Comparison of ENCODE assay signal across 1 cellular context in the genomic region with DNA sequence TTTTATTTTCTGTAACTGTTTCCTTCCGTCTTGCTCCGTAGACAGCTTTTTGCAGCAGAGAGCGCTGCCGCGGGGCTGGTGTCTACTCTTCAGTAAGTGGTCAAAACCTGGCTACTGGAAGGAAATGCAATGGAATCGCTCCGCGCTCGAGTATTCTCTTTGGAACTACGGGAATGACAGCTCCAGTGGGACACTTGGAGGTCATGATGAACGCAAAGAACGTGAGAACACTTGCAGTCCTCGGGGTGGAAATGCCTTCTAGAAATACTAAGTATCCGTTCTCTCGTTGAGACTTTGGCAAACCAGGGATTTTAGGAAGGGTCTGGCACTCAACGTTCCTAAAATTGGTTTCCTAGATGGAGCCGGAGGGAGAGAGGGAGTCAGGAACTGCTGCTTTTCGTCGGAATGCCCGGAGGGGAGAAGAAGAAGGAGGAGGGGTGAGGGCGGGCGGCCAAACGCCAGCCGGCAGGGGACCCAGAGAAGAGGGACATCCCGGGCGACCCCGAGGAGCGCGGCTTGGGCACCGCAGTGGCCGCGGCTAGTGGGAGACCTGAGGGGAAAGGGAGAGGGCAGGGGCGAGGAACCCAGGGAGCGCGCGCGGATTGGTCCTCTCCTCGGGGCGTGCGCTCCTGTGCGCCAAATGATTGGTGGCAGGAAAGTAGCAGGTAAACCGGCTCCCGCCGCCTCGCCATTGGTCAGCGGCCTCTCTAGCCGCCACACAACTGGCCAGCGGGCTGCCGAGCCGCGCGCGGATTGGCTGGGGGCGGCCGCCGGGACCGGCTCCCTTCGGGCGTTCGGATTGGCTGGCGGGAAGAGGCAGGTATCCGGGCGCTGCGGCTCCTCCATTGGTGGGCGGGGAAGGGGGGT.
TF ChIP-seq lines count a peak whose summit lies in the region.

No MANE protein-coding gene starts in this region.

TF ChIP-seq in SK-N-SH treated with all-trans-retinoic acid at 6 μM for 48 hours, 23 proteins besides CTCF, POLR2A, EP300 and RAD21 (continued from another document):
- TF ChIP-seq, protein P1, sequence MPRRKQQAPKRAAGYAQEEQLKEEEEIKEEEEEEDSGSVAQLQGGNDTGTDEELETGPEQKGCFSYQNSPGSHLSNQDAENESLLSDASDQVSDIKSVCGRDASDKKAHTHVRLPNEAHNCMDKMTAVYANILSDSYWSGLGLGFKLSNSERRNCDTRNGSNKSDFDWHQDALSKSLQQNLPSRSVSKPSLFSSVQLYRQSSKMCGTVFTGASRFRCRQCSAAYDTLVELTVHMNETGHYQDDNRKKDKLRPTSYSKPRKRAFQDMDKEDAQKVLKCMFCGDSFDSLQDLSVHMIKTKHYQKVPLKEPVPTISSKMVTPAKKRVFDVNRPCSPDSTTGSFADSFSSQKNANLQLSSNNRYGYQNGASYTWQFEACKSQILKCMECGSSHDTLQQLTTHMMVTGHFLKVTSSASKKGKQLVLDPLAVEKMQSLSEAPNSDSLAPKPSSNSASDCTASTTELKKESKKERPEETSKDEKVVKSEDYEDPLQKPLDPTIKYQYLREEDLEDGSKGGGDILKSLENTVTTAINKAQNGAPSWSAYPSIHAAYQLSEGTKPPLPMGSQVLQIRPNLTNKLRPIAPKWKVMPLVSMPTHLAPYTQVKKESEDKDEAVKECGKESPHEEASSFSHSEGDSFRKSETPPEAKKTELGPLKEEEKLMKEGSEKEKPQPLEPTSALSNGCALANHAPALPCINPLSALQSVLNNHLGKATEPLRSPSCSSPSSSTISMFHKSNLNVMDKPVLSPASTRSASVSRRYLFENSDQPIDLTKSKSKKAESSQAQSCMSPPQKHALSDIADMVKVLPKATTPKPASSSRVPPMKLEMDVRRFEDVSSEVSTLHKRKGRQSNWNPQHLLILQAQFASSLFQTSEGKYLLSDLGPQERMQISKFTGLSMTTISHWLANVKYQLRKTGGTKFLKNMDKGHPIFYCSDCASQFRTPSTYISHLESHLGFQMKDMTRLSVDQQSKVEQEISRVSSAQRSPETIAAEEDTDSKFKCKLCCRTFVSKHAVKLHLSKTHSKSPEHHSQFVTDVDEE (CRISPR knock-in tag; IDR thresholded peaks at IDR 0.05), result peak; percentile 100
- TF ChIP-seq TOX (CRISPR knock-in tag; IDR thresholded peaks at IDR 0.05; ENCODE audit: borderline replicate concordance) (peak; percentile 61; the same call in 1 of the 2 replicates), ZNF70 (CRISPR knock-in tag; IDR thresholded peaks at IDR 0.05) (peak; percentile 92), ZNF8 (CRISPR knock-in tag; IDR thresholded peaks at IDR 0.05) (peak; percentile 88), TCF4 (CRISPR knock-in tag; IDR thresholded peaks at IDR 0.05; ENCODE audit: borderline replicate concordance) (peak; percentile 13; the same call in 1 of the 2 replicates), GLIS3 (CRISPR knock-in tag; IDR thresholded peaks at IDR 0.05) (peak; percentile 99), CSDC2 (CRISPR knock-in tag; IDR thresholded peaks at IDR 0.05) (peak; percentile 100), POU6F1 (CRISPR knock-in tag; IDR thresholded peaks at IDR 0.05; ENCODE audit: borderline replicate concordance, low read depth) (peak; percentile 42; the same call in 1 of the 2 replicates), PPARA (CRISPR knock-in tag; IDR thresholded peaks at IDR 0.05; ENCODE audit: borderline replicate concordance) (peak; percentile 100), ESRRG (CRISPR knock-in tag; IDR thresholded peaks at IDR 0.05) (peak; percentile 96), ZFP30 (CRISPR knock-in tag; IDR thresholded peaks at IDR 0.05) (peak; percentile 91)
TF ChIP-seq in SK-N-SH treated with all-trans-retinoic acid at 6 μM for 48 hours: peak in this region for 21.
